ENCODE assay signal across 1 cellular context in genomic region chr17:33506889-33507650, GRCh38.
TF ChIP-seq lines count a peak whose summit lies in the region.

No MANE protein-coding gene starts in this region.

TF ChIP-seq in SK-N-SH, 30 proteins besides CTCF, POLR2A, EP300 and RAD21 (continued from another document):
- no peak for TF ChIP-seq RXRA (IDR thresholded peaks at IDR 0.05; ENCODE audit: borderline replicate concordance, low read depth)
- TF ChIP-seq PBX3 (IDR thresholded peaks at IDR 0.05) = peak; percentile 67; the same call in 1 of the 2 replicates
